In the genomic region with DNA sequence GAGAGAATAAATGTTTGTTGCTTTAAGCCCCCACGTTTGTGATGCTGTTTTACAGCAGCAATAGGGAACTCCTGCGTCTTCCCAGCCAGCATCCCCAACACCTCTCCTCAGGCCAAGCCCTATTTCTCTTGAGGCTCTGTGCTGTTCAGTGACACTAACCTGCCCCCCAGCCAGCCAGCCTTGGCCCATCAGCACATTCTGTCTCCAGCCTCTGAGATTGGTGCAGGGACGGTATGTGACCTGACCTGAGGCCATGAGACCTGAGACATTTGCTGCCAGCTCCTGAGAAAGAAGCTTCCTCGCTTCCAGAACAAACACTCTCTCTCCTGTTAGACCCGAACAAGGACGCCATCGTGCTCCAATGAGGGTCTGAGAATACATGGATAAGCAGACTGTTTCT, we compare ENCODE assay signal across 14 cellular contexts. TPM values are rescaled to one million over a fixed set of nuclear protein-coding genes. Genes with fewer than 3 reads are reported as not detected.
DNase-seq lines count a peak whose midpoint lies in the region; ATAC-seq and TF ChIP-seq lines count a peak whose summit lies in the region.
"Had no signal": no experiment of that assay in that cellular context is flagged by ENCODE, and none has a peak within 500 bp of the region (broad histone marks: within the 10 kb centered on the region; RNA-seq: fewer than 3 reads in every experiment).

No MANE protein-coding gene starts in this region.

- H3K4me3 ChIP-seq in left ventricle myocardium inferior (no peak overlapping the region), gastrocnemius medialis (no peak overlapping the region)

- DNase-seq in left ventricle myocardium inferior (no peak), left cardiac atrium (no peak), endothelial cell (ENCODE audit: low spot score) (no peak), gastrocnemius medialis (peak; percentile 74), amniotic stem cell (lab: John Stamatoyannopoulos, UW) (no peak), GF-D8 (lab: John Stamatoyannopoulos, UW) (no peak)
- DNase-seq: AML-193; Caco-2; CD4-positive, alpha-beta T cell; GDM1; GOT3; H9 had no signal

- no peaks in the 10 kb centered on the region for H3K27me3 ChIP-seq in left ventricle myocardium inferior (ENCODE audit: low read depth)
- no peaks in the 10 kb centered on the region for H3K27me3 ChIP-seq in gastrocnemius medialis

- H3K9me3 Mint-ChIP-seq in endothelial cell (ENCODE audit: unreplicated experiment) = no peaks in the 10 kb centered on the region
- H3K9me3 Mint-ChIP-seq: CD4-positive, alpha-beta T cell; H9 had no signal

- H3K4me3 Mint-ChIP-seq in endothelial cell (ENCODE audit: unreplicated experiment) = no peak overlapping the region
- H3K4me3 Mint-ChIP-seq: CD4-positive, alpha-beta T cell; H9 had no signal

- intact Hi-C loops in left ventricle myocardium inferior (cut with micrococcal nuclease) = loop anchor here (10.0 kb wide), 1 partner anchor 102 kb away; a partner anchor contains a TSS
- intact Hi-C loops in left cardiac atrium (cut with DNase I) = no loop called here
- intact Hi-C loops in gastrocnemius medialis (cut with DNase I; ENCODE audit: low total_unique reads) = loop anchor here (5.0 kb wide), 1 partner anchor 34 kb away; no protein-coding TSS in a partner anchor

- H3K36me3 ChIP-seq in left ventricle myocardium inferior = no peaks in the 10 kb centered on the region
- no peaks in the 10 kb centered on the region for H3K36me3 ChIP-seq in gastrocnemius medialis

- H3K27ac Mint-ChIP-seq in endothelial cell (ENCODE audit: unreplicated experiment) = peak overlapping the region; percentile 42
- H3K27ac Mint-ChIP-seq: CD4-positive, alpha-beta T cell; H9 had no signal

- TF ChIP-seq POLR2A in gastrocnemius medialis (IDR thresholded peaks at IDR 0.05) = no peak

- in situ Hi-C loops in gastrocnemius medialis (cut with MboI; ENCODE audit: low sequenced_read_pairs in 4 of 4) = loop anchor here in 3 of 4 donors (10.0 to 25.0 kb wide), 3 partner anchors 104 to 402 kb away; a partner anchor contains a TSS

- H3K4me1 Mint-ChIP-seq in endothelial cell (ENCODE audit: unreplicated experiment) = peaks cover 6% of the 10 kb centered on the region

- peak overlapping the region; percentile 50 for H3K27ac ChIP-seq in left ventricle myocardium inferior (replicated peaks)
- H3K27ac ChIP-seq in gastrocnemius medialis = peak overlapping the region in 3 of 4 donors; percentile 31 to 77 (median 55)
- H3K27ac ChIP-seq: C4-2B had no signal

- H3K9me3 ChIP-seq in left ventricle myocardium inferior (replicated peaks) (no peaks in the 10 kb centered on the region), gastrocnemius medialis (no peaks in the 10 kb centered on the region)
- H3K9me3 ChIP-seq: Caco-2 had no signal

- peaks cover 33% of the 10 kb centered on the region for H3K4me1 ChIP-seq in left ventricle myocardium inferior
- peaks cover 0 to 22% of the 10 kb centered on the region in 2 donors for H3K4me1 ChIP-seq in gastrocnemius medialis
- H3K4me1 ChIP-seq: Caco-2 had no signal

- ATAC-seq in left cardiac atrium (no peak), gastrocnemius medialis (peak; percentile 55 to 77), SK-N-SH treated with all-trans-retinoic acid at 6 μM for 48 hours (no peak)

- H3K36me3 Mint-ChIP-seq in endothelial cell (ENCODE audit: low read depth, unreplicated experiment) = no peaks in the 10 kb centered on the region

- TF ChIP-seq CTCF in left ventricle myocardium inferior (IDR thresholded peaks at IDR 0.05; ENCODE audit: borderline replicate concordance) = no peak
- no peak for TF ChIP-seq CTCF in endothelial cell (IDR thresholded peaks at IDR 0.05; ENCODE audit: unreplicated experiment)
- no peak for TF ChIP-seq CTCF in gastrocnemius medialis (IDR thresholded peaks at IDR 0.05 in 4 of 5, conservative IDR thresholded peaks at IDR 0.05 in 1 of 5)

- H3K27me3 Mint-ChIP-seq in endothelial cell (ENCODE audit: unreplicated experiment) = no peaks in the 10 kb centered on the region

TF ChIP-seq in SK-N-SH treated with all-trans-retinoic acid at 6 μM for 48 hours, 23 proteins besides CTCF, POLR2A, EP300 and RAD21:
- TF ChIP-seq, protein P1, sequence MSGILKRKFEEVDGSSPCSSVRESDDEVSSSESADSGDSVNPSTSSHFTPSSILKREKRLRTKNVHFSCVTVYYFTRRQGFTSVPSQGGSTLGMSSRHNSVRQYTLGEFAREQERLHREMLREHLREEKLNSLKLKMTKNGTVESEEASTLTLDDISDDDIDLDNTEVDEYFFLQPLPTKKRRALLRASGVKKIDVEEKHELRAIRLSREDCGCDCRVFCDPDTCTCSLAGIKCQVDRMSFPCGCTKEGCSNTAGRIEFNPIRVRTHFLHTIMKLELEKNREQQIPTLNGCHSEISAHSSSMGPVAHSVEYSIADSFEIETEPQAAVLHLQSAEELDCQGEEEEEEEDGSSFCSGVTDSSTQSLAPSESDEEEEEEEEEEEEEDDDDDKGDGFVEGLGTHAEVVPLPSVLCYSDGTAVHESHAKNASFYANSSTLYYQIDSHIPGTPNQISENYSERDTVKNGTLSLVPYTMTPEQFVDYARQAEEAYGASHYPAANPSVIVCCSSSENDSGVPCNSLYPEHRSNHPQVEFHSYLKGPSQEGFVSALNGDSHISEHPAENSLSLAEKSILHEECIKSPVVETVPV (CRISPR knock-in tag; IDR thresholded peaks at IDR 0.05) = no peak
- no peak for TF ChIP-seq PPARA (CRISPR knock-in tag; IDR thresholded peaks at IDR 0.05; ENCODE audit: borderline replicate concordance)
- TF ChIP-seq BACH2 (CRISPR knock-in tag; IDR thresholded peaks at IDR 0.05; ENCODE audit: borderline replicate concordance) = no peak
- TF ChIP-seq OSR1 (CRISPR knock-in tag; IDR thresholded peaks at IDR 0.05) = no peak
- TF ChIP-seq, protein P2, sequence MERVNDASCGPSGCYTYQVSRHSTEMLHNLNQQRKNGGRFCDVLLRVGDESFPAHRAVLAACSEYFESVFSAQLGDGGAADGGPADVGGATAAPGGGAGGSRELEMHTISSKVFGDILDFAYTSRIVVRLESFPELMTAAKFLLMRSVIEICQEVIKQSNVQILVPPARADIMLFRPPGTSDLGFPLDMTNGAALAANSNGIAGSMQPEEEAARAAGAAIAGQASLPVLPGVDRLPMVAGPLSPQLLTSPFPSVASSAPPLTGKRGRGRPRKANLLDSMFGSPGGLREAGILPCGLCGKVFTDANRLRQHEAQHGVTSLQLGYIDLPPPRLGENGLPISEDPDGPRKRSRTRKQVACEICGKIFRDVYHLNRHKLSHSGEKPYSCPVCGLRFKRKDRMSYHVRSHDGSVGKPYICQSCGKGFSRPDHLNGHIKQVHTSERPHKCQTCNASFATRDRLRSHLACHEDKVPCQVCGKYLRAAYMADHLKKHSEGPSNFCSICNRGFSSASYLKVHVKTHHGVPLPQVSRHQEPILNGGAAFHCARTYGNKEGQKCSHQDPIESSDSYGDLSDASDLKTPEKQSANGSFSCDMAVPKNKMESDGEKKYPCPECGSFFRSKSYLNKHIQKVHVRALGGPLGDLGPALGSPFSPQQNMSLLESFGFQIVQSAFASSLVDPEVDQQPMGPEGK (CRISPR knock-in tag; IDR thresholded peaks at IDR 0.05; ENCODE audit: borderline replicate concordance) = no peak
- no peak for TF ChIP-seq ZFP3 (CRISPR knock-in tag; IDR thresholded peaks at IDR 0.05)
- no peak for TF ChIP-seq ZNF565 (CRISPR knock-in tag; conservative IDR thresholded peaks at IDR 0.05; ENCODE audit: low read depth)
- no peak for TF ChIP-seq ARNTL (CRISPR knock-in tag; IDR thresholded peaks at IDR 0.05; ENCODE audit: borderline replicate concordance, low read depth)

RNA-seq across cellular contexts. Expression of a gene that starts 38.5 kb away (rescaled TPM):
- total RNA-seq in left ventricle myocardium inferior = 5.7 TPM
- 10 to 100 TPM; 12.4 to 13.3 TPM for total RNA-seq in left cardiac atrium
- 13.9 TPM for total RNA-seq in endothelial cell (ENCODE audit: unreplicated experiment)
- 10 to 100 TPM in 1 of 4 donors, 1 to 10 TPM in 3; 4.8 to 11.7 (median 7.8) TPM for total RNA-seq in gastrocnemius medialis

Comparison
In these comparisons a context has a peak if more than half of its experiments do, and no peak if none do; other contexts are left out.
1. intact Hi-C loops: an anchor here in left ventricle myocardium inferior (10.0 kb wide) and gastrocnemius medialis (5.0 kb wide); none called in left cardiac atrium.
2. DNase-seq: peak in gastrocnemius medialis (2 of 2); none in left ventricle myocardium inferior (single experiment), left cardiac atrium (single experiment), endothelial cell (single experiment), amniotic stem cell (single experiment) and GF-D8 (single experiment).
3. ATAC-seq: peak in gastrocnemius medialis (2 of 2); none in left cardiac atrium (0 of 2) and SK-N-SH treated with all-trans-retinoic acid at 6 μM for 48 hours (single experiment).